Comparison of ENCODE assay signal across 8 cellular contexts in the genomic region with DNA sequence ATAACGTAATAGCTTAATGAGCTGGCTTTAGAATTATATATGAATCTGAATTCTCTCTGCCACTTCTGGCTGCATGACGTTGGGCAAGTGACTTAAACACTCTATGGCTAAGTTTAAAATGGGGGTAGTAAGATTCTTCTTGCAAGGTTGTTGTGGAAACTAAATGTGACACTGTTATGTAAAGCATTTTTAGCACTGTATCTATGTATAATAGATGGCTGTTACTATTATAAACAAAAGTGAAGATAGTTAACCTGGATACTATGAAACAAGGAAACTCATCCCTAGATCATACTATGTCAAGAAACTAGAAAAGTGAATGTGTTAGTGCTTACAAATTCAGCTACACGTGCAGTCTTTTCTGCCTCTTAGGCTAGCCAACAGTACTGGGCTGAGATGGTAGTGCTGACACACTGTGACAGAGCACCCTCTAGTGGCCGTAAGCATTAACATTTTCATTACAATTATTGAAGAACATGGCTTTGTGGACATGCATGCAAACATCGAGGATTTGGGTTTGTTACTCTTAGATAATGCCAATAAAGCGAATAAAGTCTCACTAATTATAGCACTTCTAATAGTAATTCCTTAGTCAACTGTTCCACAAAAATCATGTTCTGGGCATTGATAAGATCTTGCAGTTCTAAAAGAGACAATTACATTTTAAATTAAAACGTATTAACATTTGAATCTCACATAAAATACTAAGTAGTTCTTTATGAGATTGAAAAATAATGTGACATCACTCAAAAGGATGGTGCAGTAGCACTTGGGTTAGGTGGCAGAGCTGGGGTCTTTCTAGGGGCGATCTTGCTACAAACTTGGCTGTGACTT. TPM values are rescaled to one million over a fixed set of nuclear protein-coding genes. Genes with fewer than 3 reads are reported as not detected.
A peak's percentile ranks its signal among the peaks of the same experiment; 100 is the strongest.
DNase-seq lines count a peak whose midpoint lies in the region; ATAC-seq and TF ChIP-seq lines count a peak whose summit lies in the region.

No MANE protein-coding gene starts in this region.

- peaks cover 1% of the 10 kb centered on the region for H3K27me3 Mint-ChIP-seq in endothelial cell (ENCODE audit: unreplicated experiment)
- no peaks in the 10 kb centered on the region for H3K27me3 Mint-ChIP-seq in stimulated activated naive B cell treated with anti-CD40 and anti-IgM and Interleukin-4, amounts not matched to agents 10 μg/mL and 1 μg/mL and 100 μg/mL, for 72 hours

- H3K36me3 Mint-ChIP-seq in endothelial cell (ENCODE audit: low read depth, unreplicated experiment), result peaks cover 5% of the 10 kb centered on the region
- H3K36me3 Mint-ChIP-seq in stimulated activated naive B cell treated with anti-CD40 and anti-IgM and Interleukin-4, amounts not matched to agents 10 μg/mL and 1 μg/mL and 100 μg/mL, for 72 hours, result peaks cover 24 to 31% of the 10 kb centered on the region in 2 donors

- no peaks in the 10 kb centered on the region for H3K4me1 ChIP-seq in mucosa of descending colon (ENCODE audit: low read depth)

- DNase-seq in D341Med (ENCODE audit: low spot score) (peak; percentile 67), NCI-H748 (lab: John Stamatoyannopoulos, UW; ENCODE audit: unreplicated experiment) (peak; percentile 76), endothelial cell (ENCODE audit: low spot score) (peak; percentile 56), mucosa of descending colon (peak in 1 of 3 donors; percentile 82)
- peak; percentile 38 to 46 for DNase-seq in activated CD4-positive, alpha-beta T cell treated with anti-CD3 and anti-CD28 coated beads, Interleukin-2, amount 50 U/mL, for 4 hours
- DNase-seq in stimulated activated naive B cell treated with anti-CD40 and anti-IgM and Interleukin-4, amounts not matched to agents 10 μg/mL and 1 μg/mL and 100 μg/mL, for 72 hours, result no peak

- H3K9me3 ChIP-seq in mucosa of descending colon, result no peaks in the 10 kb centered on the region

- no peak overlapping the region for H3K4me3 ChIP-seq in mucosa of descending colon

- ATAC-seq in GM19463 (IDR thresholded peaks at IDR 0.05; ENCODE audit: unreplicated experiment) (peak; percentile 94), HG03565 (IDR thresholded peaks at IDR 0.05; ENCODE audit: unreplicated experiment) (peak; percentile 90), mucosa of descending colon (peak; percentile 95)
- ATAC-seq in stimulated activated naive B cell treated with anti-CD40 and anti-IgM and Interleukin-4, amounts not matched to agents 10 μg/mL and 1 μg/mL and 100 μg/mL, for 72 hours (replicated peaks), result peak; percentile 88 to 90

- TF ChIP-seq CTCF in endothelial cell (IDR thresholded peaks at IDR 0.05; ENCODE audit: unreplicated experiment) (peak; percentile 89), mucosa of descending colon (IDR thresholded peaks at IDR 0.05) (peak; percentile 68)

- H3K4me1 Mint-ChIP-seq in endothelial cell (ENCODE audit: unreplicated experiment), result peaks cover 3% of the 10 kb centered on the region
- peaks cover 3 to 11% of the 10 kb centered on the region in 2 donors for H3K4me1 Mint-ChIP-seq in stimulated activated naive B cell treated with anti-CD40 and anti-IgM and Interleukin-4, amounts not matched to agents 10 μg/mL and 1 μg/mL and 100 μg/mL, for 72 hours

- H3K27ac Mint-ChIP-seq in endothelial cell (ENCODE audit: unreplicated experiment), result no peak overlapping the region
- no peak overlapping the region for H3K27ac Mint-ChIP-seq in stimulated activated naive B cell treated with anti-CD40 and anti-IgM and Interleukin-4, amounts not matched to agents 10 μg/mL and 1 μg/mL and 100 μg/mL, for 72 hours

- intact Hi-C loops in mucosa of descending colon (cut with DNase I, micrococcal nuclease), result loop anchor here in 1 of 2 donors (5.0 kb wide), 1 partner anchor 135 kb away; no protein-coding TSS in a partner anchor

- H3K9me3 Mint-ChIP-seq in endothelial cell (ENCODE audit: unreplicated experiment), result no peaks in the 10 kb centered on the region
- H3K9me3 Mint-ChIP-seq in stimulated activated naive B cell treated with anti-CD40 and anti-IgM and Interleukin-4, amounts not matched to agents 10 μg/mL and 1 μg/mL and 100 μg/mL, for 72 hours, result no peaks in the 10 kb centered on the region

- H3K4me3 Mint-ChIP-seq in endothelial cell (ENCODE audit: unreplicated experiment), result no peak overlapping the region
- H3K4me3 Mint-ChIP-seq in stimulated activated naive B cell treated with anti-CD40 and anti-IgM and Interleukin-4, amounts not matched to agents 10 μg/mL and 1 μg/mL and 100 μg/mL, for 72 hours, result no peak overlapping the region

- H3K36me3 ChIP-seq in mucosa of descending colon (ENCODE audit: low read depth), result no peaks in the 10 kb centered on the region

RNA-seq across cellular contexts. Expression of a gene that starts 47.3 kb away (rescaled TPM):
- total RNA-seq in endothelial cell (ENCODE audit: unreplicated experiment) (60.8 TPM), mucosa of descending colon (10 to 100 TPM; 40.8 to 51.7 (median 42.5) TPM)
